ENCODE assay signal across 1 cellular context in genomic region chr13:30308548-30308947, GRCh38.
TF ChIP-seq lines count a peak whose summit lies in the region.

No MANE protein-coding gene starts in this region.

TF ChIP-seq in K562, 482 proteins besides CTCF, POLR2A, EP300 and RAD21 (continued from another document and continues in another):
- TF ChIP-seq REST (CRISPR knock-in tag; IDR thresholded peaks at IDR 0.05; ENCODE audit: low read depth): no peak
- no peak for TF ChIP-seq TCFL5 (CRISPR knock-in tag; conservative IDR thresholded peaks at IDR 0.05)
- TF ChIP-seq SRSF7 (optimal IDR thresholded peaks at IDR 0.05; ENCODE audit: low read depth, low read length): no peak
- TF ChIP-seq ZNF518B (CRISPR knock-in tag; IDR thresholded peaks at IDR 0.05): no peak
- TF ChIP-seq CREB3L1 (IDR thresholded peaks at IDR 0.05; ENCODE audit: borderline replicate concordance, low read depth): no peak
- TF ChIP-seq U2AF2 (optimal IDR thresholded peaks at IDR 0.05; ENCODE audit: low read depth, low read length): no peak
- no peak for TF ChIP-seq ZNF655 (CRISPR knock-in tag; IDR thresholded peaks at IDR 0.05)
- TF ChIP-seq ZNF609 (CRISPR knock-in tag; IDR thresholded peaks at IDR 0.05; ENCODE audit: borderline replicate concordance): no peak
- no peak for TF ChIP-seq ZNF589 (CRISPR knock-in tag; IDR thresholded peaks at IDR 0.05; ENCODE audit: low read depth)
- TF ChIP-seq SMARCE1 (IDR thresholded peaks at IDR 0.05): peak; percentile 47; the same call in 1 of the 2 replicates
- 0 out of 2 replicates have a peak, but pooled peaks have one; percentile 10 for TF ChIP-seq CXXC5 (CRISPR knock-in tag; IDR thresholded peaks at IDR 0.05)
- TF ChIP-seq MECOM (CRISPR knock-in tag; IDR thresholded peaks at IDR 0.05): no peak
- no peak for TF ChIP-seq BRD9 (IDR thresholded peaks at IDR 0.05; ENCODE audit: low read depth, partially characterized antibody)
- TF ChIP-seq ZBTB7A (IDR thresholded peaks at IDR 0.05; ENCODE audit: borderline replicate concordance, control insufficient read depth, low read depth, low read length): no peak
- TF ChIP-seq SREBF2 (CRISPR knock-in tag; IDR thresholded peaks at IDR 0.05): no peak
- TF ChIP-seq ATF4 (CRISPR knock-in tag; IDR thresholded peaks at IDR 0.05): no peak
- no peak for TF ChIP-seq FOXP4 (CRISPR knock-in tag; IDR thresholded peaks at IDR 0.05; ENCODE audit: borderline replicate concordance)
- no peak for TF ChIP-seq FOS (IDR thresholded peaks at IDR 0.05; ENCODE audit: extremely low read depth, insufficient read length)
- peak; percentile 62; the same call in 1 of the 2 replicates for TF ChIP-seq ESRRA (IDR thresholded peaks at IDR 0.05; ENCODE audit: borderline replicate concordance, low read depth)
- TF ChIP-seq NONO (IDR thresholded peaks at IDR 0.05; ENCODE audit: low read depth in 2 of 2, low read length in 1 of 2): no peak
- TF ChIP-seq CTCFL (IDR thresholded peaks at IDR 0.05; ENCODE audit: borderline replicate concordance, insufficient read depth, low read depth, low read length, poor library complexity, severe bottlenecking): peak; percentile 4
- TF ChIP-seq HCFC1 (IDR thresholded peaks at IDR 0.05; ENCODE audit: low read depth, low read length): no peak
- no peak for TF ChIP-seq PML (IDR thresholded peaks at IDR 0.05; ENCODE audit: low read length)
- peak; percentile 21; the same call in 1 of the 2 replicates for TF ChIP-seq NFIC (IDR thresholded peaks at IDR 0.05)
- TF ChIP-seq RBM39 (optimal IDR thresholded peaks at IDR 0.05; ENCODE audit: low read depth, low read length): no peak
- TF ChIP-seq ZNF197 (CRISPR knock-in tag; IDR thresholded peaks at IDR 0.05; ENCODE audit: low read depth): no peak
- TF ChIP-seq ZNF263 (CRISPR knock-in tag; IDR thresholded peaks at IDR 0.05; ENCODE audit: borderline replicate concordance): no peak
- TF ChIP-seq ZNF277 (CRISPR knock-in tag; IDR thresholded peaks at IDR 0.05; ENCODE audit: borderline replicate concordance): no peak
- TF ChIP-seq ZNF143 (CRISPR knock-in tag; IDR thresholded peaks at IDR 0.05): no peak
- no peak for TF ChIP-seq ETS1 (conservative IDR thresholded peaks at IDR 0.05; ENCODE audit: control insufficient read depth, low read depth, low read length)
- TF ChIP-seq SRSF9 (IDR thresholded peaks at IDR 0.05; ENCODE audit: borderline replicate concordance, low read depth, low read length): no peak
- no peak for TF ChIP-seq ASH1L (IDR thresholded peaks at IDR 0.05; ENCODE audit: borderline replicate concordance, low read depth, partially characterized antibody)
- no peak for TF ChIP-seq ZFPM2 (CRISPR knock-in tag; IDR thresholded peaks at IDR 0.05)
- no peak for TF ChIP-seq CBX3 (IDR thresholded peaks at IDR 0.05; ENCODE audit: borderline replicate concordance in 1 of 2, low read length in 2 of 2)
